8 cellular contexts compared by ENCODE assay signal in genomic region chr16:66660422-66661209, GRCh38. TPM values are rescaled to one million over a fixed set of nuclear protein-coding genes. Genes with fewer than 3 reads are reported as not detected.
DNase-seq lines count a peak whose midpoint lies in the region; ATAC-seq and FAIRE-seq lines count a peak whose summit lies in the region.

No MANE protein-coding gene starts in this region.

- H2BK15ac ChIP-seq in mesendoderm (replicated peaks; ENCODE audit: low read depth) = no peak overlapping the region

- FAIRE-seq in urothelium cell line (lab: Jason Lieb, UNC) = no peak

- H3K4me1 ChIP-seq in HAP-1 (peaks cover 21% of the 10 kb centered on the region), mesendoderm (ENCODE audit: control insufficient read depth, low read depth, low read length) (peaks cover 3% of the 10 kb centered on the region)

- no peak for ATAC-seq in GM21825 (IDR thresholded peaks at IDR 0.05; ENCODE audit: unreplicated experiment)
- no peak for ATAC-seq in GM21786 (IDR thresholded peaks at IDR 0.05; ENCODE audit: unreplicated experiment)

- no peak overlapping the region for H2BK5ac ChIP-seq in mesendoderm (ENCODE audit: low read length)

- DNase-seq in HAP-1 (ENCODE audit: low spot score in 2 of 2) (peak; percentile 39 to 59), RPMI7951 (ENCODE audit: low read depth) (peak; percentile 89), epithelial cell of prostate (ENCODE audit: low read depth, low spot score) (no peak), mesendoderm (peak; percentile 81), urothelium cell line (ENCODE audit: low spot score) (peak; percentile 67)
- no peak for DNase-seq in activated CD4-positive, alpha-beta T cell treated with anti-CD3 and anti-CD28 coated beads, Interleukin-2, amount 50 U/mL, for 1 hour

- H3K4ac ChIP-seq in mesendoderm (ENCODE audit: low read depth, low read length) = no peak overlapping the region

- H3K27ac ChIP-seq in epithelial cell of prostate (peak overlapping the region; percentile 75), mesendoderm (ENCODE audit: low read depth, low read length) (no peak overlapping the region)

- peak overlapping the region; percentile 27 for H3K9ac ChIP-seq in mesendoderm (ENCODE audit: low read length)

- no peaks in the 10 kb centered on the region for H3K9me3 ChIP-seq in HAP-1

- H3K79me1 ChIP-seq in mesendoderm (ENCODE audit: low read length) = peaks cover 5% of the 10 kb centered on the region

- H3K27me3 ChIP-seq in HAP-1 (ENCODE audit: low read depth) (no peaks in the 10 kb centered on the region), mesendoderm (ENCODE audit: insufficient read depth, low read length, poor library complexity) (no peaks in the 10 kb centered on the region)

- H3K4me3 ChIP-seq in HAP-1 (no peak overlapping the region), mesendoderm (ENCODE audit: low read length) (no peak overlapping the region)

- in situ Hi-C loops in HAP-1 (cut with MboI; ENCODE audit: low sequenced_read_pairs) = no loop called here

- no peaks in the 10 kb centered on the region for H3K79me2 ChIP-seq in mesendoderm (ENCODE audit: control insufficient read depth, insufficient read depth, low read length)

- H3K36me3 ChIP-seq in HAP-1 (replicated peaks) = peaks cover 5% of the 10 kb centered on the region
- no peaks in the 10 kb centered on the region for H3K36me3 ChIP-seq in mesendoderm (ENCODE audit: control insufficient read depth, insufficient read depth, low read length)

- H3K4me2 ChIP-seq in mesendoderm (ENCODE audit: low read length) = no peak overlapping the region

- H3K18ac ChIP-seq in mesendoderm (ENCODE audit: low read length) = no peak overlapping the region

- no peak overlapping the region for H2BK120ac ChIP-seq in mesendoderm (ENCODE audit: low read depth, low read length)

- H4K5ac ChIP-seq in mesendoderm (ENCODE audit: low read length) = no peak overlapping the region

- no peak overlapping the region for H2AK5ac ChIP-seq in mesendoderm (ENCODE audit: low read length)

- H3K23ac ChIP-seq in mesendoderm (ENCODE audit: low read length) = peak overlapping the region; percentile 24

- no peak overlapping the region for H4K8ac ChIP-seq in mesendoderm (ENCODE audit: low read depth, low read length)

- WGBS in mesendoderm (ENCODE audit: extremely low coverage, insufficient coverage, low lambda C conversion rate) = no CpG with 5 or more reads among the region's 9 CpGs

- peak overlapping the region; percentile 68 for H3K56ac ChIP-seq in mesendoderm (ENCODE audit: low read length)

RNA-seq across cellular contexts. Expression of gene CMTM4, which starts 35.9 kb away (rescaled TPM):
- total RNA-seq in RPMI7951 (2014; rRNA removed; shearing (Covaris generic)) = 20.5 and 22.4 TPM in 2 replicates
- 16.1 TPM for polyA plus RNA-seq in mesendoderm (2013, experiment 1 of 2)
- polyA plus RNA-seq in mesendoderm (2013, experiment 2 of 2) = 16.3 TPM

RNA-seq across cellular contexts. Expression of gene CMTM3, which starts 56.1 kb away (rescaled TPM):
- total RNA-seq in RPMI7951 (2014; rRNA removed; shearing (Covaris generic)) = 47.9 and 49.2 TPM in 2 replicates
- 49.4 TPM for polyA plus RNA-seq in mesendoderm (2013, experiment 1 of 2)
- 49.0 TPM for polyA plus RNA-seq in mesendoderm (2013, experiment 2 of 2)

Comparison
In these comparisons a context has a peak if more than half of its experiments do, and no peak if none do; other contexts are left out.
1. DNase-seq: peak in HAP-1 (2 of 2), RPMI7951 (single experiment), mesendoderm (single experiment) and urothelium cell line (single experiment); none in epithelial cell of prostate (single experiment) and activated CD4-positive, alpha-beta T cell treated with anti-CD3 and anti-CD28 coated beads, Interleukin-2, amount 50 U/mL, for 1 hour (single experiment).